7 cellular contexts compared by ENCODE assay signal in the genomic region with DNA sequence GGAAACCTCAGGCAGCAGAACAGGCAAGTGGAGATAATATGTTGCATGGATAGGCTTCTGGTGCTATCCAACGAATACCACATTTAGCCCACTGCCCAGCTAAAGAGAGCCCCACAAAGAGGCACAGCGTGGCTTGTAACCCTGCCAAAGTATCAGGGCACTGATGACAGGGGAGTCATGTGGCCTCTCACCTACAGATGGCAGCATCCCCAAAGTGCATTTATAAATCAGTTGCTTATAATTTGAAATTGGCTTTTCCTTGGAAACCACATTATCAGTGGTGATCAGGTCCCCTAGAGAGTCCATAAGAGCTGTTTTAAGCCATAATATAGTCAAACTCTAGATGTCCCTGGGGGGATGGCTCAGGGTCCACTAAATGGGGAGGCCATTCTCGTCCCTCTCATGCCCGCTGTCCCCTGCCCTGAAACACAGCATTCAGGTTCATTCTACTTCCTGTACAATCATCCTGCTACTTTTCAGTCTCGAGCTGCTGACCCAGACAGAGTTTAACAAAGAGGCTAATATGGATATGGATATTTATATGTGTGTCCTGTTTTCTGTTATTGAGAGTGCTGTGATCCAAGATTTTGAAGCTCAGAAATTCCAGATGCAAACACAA. TPM values are rescaled to one million over a fixed set of nuclear protein-coding genes. Genes with fewer than 3 reads are reported as not detected.
DNase-seq lines count a peak whose midpoint lies in the region; ATAC-seq, FAIRE-seq and TF ChIP-seq lines count a peak whose summit lies in the region.

No MANE protein-coding gene starts in this region.

- peak; percentile 62 for TF ChIP-seq CTCF in Loucy (conservative IDR thresholded peaks at IDR 0.05; ENCODE audit: low read length)
- peak; percentile 69 for TF ChIP-seq CTCF in brain microvascular endothelial cell (IDR thresholded peaks at IDR 0.05; ENCODE audit: low read depth, low read length, missing control alignments)
- TF ChIP-seq CTCF in neural cell (IDR thresholded peaks at IDR 0.05; ENCODE audit: poor library complexity, severe bottlenecking), result peak; percentile 62

- H3K27me3 Mint-ChIP-seq in activated T-cell treated with anti-CD3 and anti-CD28 coated beads, Interleukin-2, amount 50 U/mL, for 72 hours (ENCODE audit: low read depth), result peaks cover 51% of the 10 kb centered on the region

- H3K36me3 ChIP-seq in Loucy (ENCODE audit: insufficient read depth, low read length) (no peaks in the 10 kb centered on the region), brain microvascular endothelial cell (replicated peaks) (no peaks in the 10 kb centered on the region), neural cell (ENCODE audit: insufficient read depth, low read length) (no peaks in the 10 kb centered on the region)

- H3K9me3 Mint-ChIP-seq in activated T-cell treated with anti-CD3 and anti-CD28 coated beads, Interleukin-2, amount 50 U/mL, for 72 hours, result no peaks in the 10 kb centered on the region

- in situ Hi-C loops in brain microvascular endothelial cell (cut with HindIII; ENCODE audit: low pct_ligation_motif_present, low sequenced_read_pairs), result no loop called here

- H3K9ac ChIP-seq in Loucy (ENCODE audit: low read depth, low read length, poor library complexity, severe bottlenecking) (no peak overlapping the region), neural cell (ENCODE audit: low read length) (no peak overlapping the region)

- no peak overlapping the region for H3K4me3 ChIP-seq in Loucy (ENCODE audit: low read length, poor library complexity, severe bottlenecking)
- H3K4me3 ChIP-seq in brain microvascular endothelial cell (ENCODE audit: low read depth, low read length), result no peak overlapping the region
- H3K4me3 ChIP-seq in neural cell (ENCODE audit: low read length), result no peak overlapping the region

- H3K4me1 ChIP-seq in Loucy (ENCODE audit: insufficient read depth, low read length, poor library complexity, severe bottlenecking), result no peaks in the 10 kb centered on the region

- no peaks in the 10 kb centered on the region for H3K27me3 ChIP-seq in Loucy (ENCODE audit: insufficient read depth, low read length, poor library complexity, severe bottlenecking)
- H3K27me3 ChIP-seq in brain microvascular endothelial cell (replicated peaks), result no peaks in the 10 kb centered on the region
- no peaks in the 10 kb centered on the region for H3K27me3 ChIP-seq in neural cell (ENCODE audit: insufficient read depth, low read depth, low read length)

- H2AFZ ChIP-seq in Loucy (ENCODE audit: low read length) (peak overlapping the region; percentile 70; the same call in 1 of the 2 replicates), neural cell (ENCODE audit: low read depth, low read length) (no peak overlapping the region)

- peak; percentile 60 for TF ChIP-seq RAD21 in neural cell (conservative IDR thresholded peaks at IDR 0.05)

- FAIRE-seq in GM12892 (lab: Jason Lieb, UNC), result peak; percentile 36

- H3K27ac ChIP-seq in brain microvascular endothelial cell (no peak overlapping the region), neural cell (ENCODE audit: low read length) (no peak overlapping the region)

- H3K4me1 Mint-ChIP-seq in activated T-cell treated with anti-CD3 and anti-CD28 coated beads, Interleukin-2, amount 50 U/mL, for 72 hours (ENCODE audit: low read depth), result no peaks in the 10 kb centered on the region

- no peak for ATAC-seq in GM18498 (IDR thresholded peaks at IDR 0.05; ENCODE audit: unreplicated experiment)
- no peak for ATAC-seq in activated T-cell treated with anti-CD3 and anti-CD28 coated beads, Interleukin-2, amount 50 U/mL, for 72 hours (replicated peaks in 1 of 2)

- H3K9me2 ChIP-seq in Loucy (replicated peaks; ENCODE audit: low read depth, low read length) (no peaks in the 10 kb centered on the region), neural cell (ENCODE audit: insufficient read depth, low read length) (no peaks in the 10 kb centered on the region)

- no peak for TF ChIP-seq EP300 in neural cell (conservative IDR thresholded peaks at IDR 0.05; ENCODE audit: poor library complexity, severe bottlenecking)

- no peak for DNase-seq in GM12892 (ENCODE audit: insufficient read length)
- DNase-seq in brain microvascular endothelial cell, result no peak
- no peak for DNase-seq in activated T-cell treated with anti-CD3 and anti-CD28 coated beads, Interleukin-2, amount 50 U/mL, for 72 hours
- DNase-seq in effector CD4-positive, alpha-beta T cell, result no peak

- H3K9me3 ChIP-seq in Loucy (ENCODE audit: insufficient read depth, low read depth, low read length) (no peaks in the 10 kb centered on the region), neural cell (ENCODE audit: low read length) (no peaks in the 10 kb centered on the region)

- H4K20me1 ChIP-seq in Loucy (ENCODE audit: insufficient read depth, low read length, poor library complexity, severe bottlenecking), result no peaks in the 10 kb centered on the region
- H4K20me1 ChIP-seq in neural cell (ENCODE audit: insufficient read depth), result no peaks in the 10 kb centered on the region

- H3K36me3 Mint-ChIP-seq in activated T-cell treated with anti-CD3 and anti-CD28 coated beads, Interleukin-2, amount 50 U/mL, for 72 hours (ENCODE audit: insufficient read depth in 2 of 2), result no peaks in the 10 kb centered on the region

- H3K4me2 ChIP-seq in Loucy (ENCODE audit: low read depth, low read length, poor library complexity, severe bottlenecking) (no peak overlapping the region), neural cell (ENCODE audit: low read length) (no peak overlapping the region)

- no peaks in the 10 kb centered on the region for H3F3A ChIP-seq in Loucy (ENCODE audit: low read depth)
- H3F3A ChIP-seq in neural cell (ENCODE audit: insufficient read depth, low read length, poor library complexity, severe bottlenecking), result no peaks in the 10 kb centered on the region

- H3K79me2 ChIP-seq in Loucy (ENCODE audit: insufficient read depth, low read length) (no peaks in the 10 kb centered on the region), neural cell (replicated peaks; ENCODE audit: insufficient read depth, low read length) (no peaks in the 10 kb centered on the region)

- no peak for TF ChIP-seq POLR2A in GM12892 (IDR thresholded peaks at IDR 0.05; ENCODE audit: low read depth, low read length)

- no peak overlapping the region for H3K4me3 Mint-ChIP-seq in activated T-cell treated with anti-CD3 and anti-CD28 coated beads, Interleukin-2, amount 50 U/mL, for 72 hours

- no peak overlapping the region for H3K27ac Mint-ChIP-seq in activated T-cell treated with anti-CD3 and anti-CD28 coated beads, Interleukin-2, amount 50 U/mL, for 72 hours

TF ChIP-seq in neural cell, 6 proteins besides CTCF, POLR2A, EP300 and RAD21:
- peak; percentile 60 for TF ChIP-seq SMC3 (conservative IDR thresholded peaks at IDR 0.05; ENCODE audit: poor library complexity)
- no peak for TF ChIP-seq EZH2 (IDR thresholded peaks at IDR 0.05; ENCODE audit: borderline replicate concordance, insufficient read depth, low read length, poor library complexity, severe bottlenecking)

RNA-seq across cellular contexts. Expression of gene SRPX, which starts 28.6 kb away (rescaled TPM):
- polyA plus RNA-seq in GM12892 (2012; ENCODE audit: missing spikeins), result 0.17 TPM
- 0.52 and 2.1 TPM in 2 replicates for polyA plus RNA-seq in neural cell
- polyA minus RNA-seq in neural cell, result 0.73 and 0.81 TPM in 2 replicates
- total RNA-seq in activated T-cell treated with anti-CD3 and anti-CD28 coated beads, Interleukin-2, amount 50 U/mL, for 72 hours, result not detected
